In genomic region chr16:13041180-13041579, GRCh38 we compare ENCODE assay signal across 35 cellular contexts.
"Had no signal": no experiment of that assay in that cellular context is flagged by ENCODE, and none has a peak within 500 bp of the region (broad histone marks: within the 10 kb centered on the region; RNA-seq: fewer than 3 reads in every experiment).

No MANE protein-coding gene starts in this region.

- H3K4me3 Mint-ChIP-seq: activated CD4-positive, alpha-beta memory T cell treated with anti-CD3 and anti-CD28 coated beads for 36 hours; activated naive CD8-positive, alpha-beta T cell treated with anti-CD3 and anti-CD28 coated beads for 36 hours; activated T-helper 17 cell treated with anti-CD3 and anti-CD28 coated beads, Interleukin-2, amount 50 U/mL, for 72 hours; central memory CD8-positive, alpha-beta T cell had no signal

- H3K4me3 ChIP-seq: cardiac muscle cell, MG63, Peyer's patch had no signal

- DNase-seq: activated CD4-positive, alpha-beta memory T cell treated with anti-CD3 and anti-CD28 coated beads for 36 hours; activated CD4-positive, alpha-beta T cell treated with anti-CD3 and anti-CD28 coated beads for 4 hours; activated CD4-positive, alpha-beta T cell treated with anti-CD3 and anti-CD28 coated beads, Interleukin-2, amount 50 U/mL, for 1 hour; activated CD8-positive, alpha-beta memory T cell treated with anti-CD3 and anti-CD28 coated beads, Interleukin-2, amount 50 U/mL, for 4 hours; activated effector memory CD4-positive, alpha-beta T cell treated with anti-CD3 and anti-CD28 coated beads, Interleukin-2, amount 50 U/mL, for 16 hours; activated naive CD4-positive, alpha-beta T cell; activated naive CD4-positive, alpha-beta T cell treated with anti-CD3 and anti-CD28 coated beads, Interleukin-2, amount 50 U/mL, for 16 hours; activated naive CD8-positive, alpha-beta T cell treated with anti-CD3 and anti-CD28 coated beads for 36 hours; activated T-cell treated with anti-CD3 and anti-CD28 coated beads for 4 hours; activated T-cell treated with anti-CD3 and anti-CD28 coated beads, Interleukin-2, amount 50 U/mL, for 48 hours; amniotic stem cell; aorta; Karpas-422; MG63; NCI-H1048; NCI-H1436; NCI-H1694; NCI-H1930; NCI-H2081 treated with DMSO at 0.1 percent for 48 hours; NCI-H226; NCI-H446 treated with DMSO at 0.1 percent for 48 hours; NK-92 treated with Interleukin-12 subunit alpha and Interleukin-12 subunit beta, amount 100 ng/mL, for 24 hours; PC-3; Peyer's patch; SIG-M5; T-helper 1 cell; T-helper 2 cell; T-helper 9 cell had no signal

- H3K27me3 ChIP-seq: cardiac muscle cell, MG63, Peyer's patch had no signal

- H3K27me3 Mint-ChIP-seq: activated CD4-positive, alpha-beta memory T cell treated with anti-CD3 and anti-CD28 coated beads for 36 hours; activated naive CD8-positive, alpha-beta T cell treated with anti-CD3 and anti-CD28 coated beads for 36 hours; central memory CD8-positive, alpha-beta T cell had no signal

- H3K36me3 ChIP-seq: cardiac muscle cell, MG63, Peyer's patch had no signal

- H3K4me1 Mint-ChIP-seq: activated naive CD8-positive, alpha-beta T cell treated with anti-CD3 and anti-CD28 coated beads for 36 hours; activated T-helper 17 cell treated with anti-CD3 and anti-CD28 coated beads, Interleukin-2, amount 50 U/mL, for 72 hours; central memory CD8-positive, alpha-beta T cell had no signal

- H3K9me3 ChIP-seq: MG63 had no signal

- H3K27ac Mint-ChIP-seq: activated CD4-positive, alpha-beta memory T cell treated with anti-CD3 and anti-CD28 coated beads for 36 hours; activated naive CD8-positive, alpha-beta T cell treated with anti-CD3 and anti-CD28 coated beads for 36 hours; activated T-helper 17 cell treated with anti-CD3 and anti-CD28 coated beads, Interleukin-2, amount 50 U/mL, for 72 hours had no signal

- H3K4me1 ChIP-seq: Peyer's patch had no signal

- ATAC-seq: activated CD4-positive, CD25-positive, alpha-beta regulatory T cell treated with anti-CD3 and anti-CD28 coated beads, Interleukin-2, amount 50 U/mL, for 24 hours; activated T-helper 17 cell treated with anti-CD3 and anti-CD28 coated beads, Interleukin-2, amount 50 U/mL, for 72 hours; PC-3; Right ventricle myocardium inferior; SK-N-SH treated with all-trans-retinoic acid at 6 μM for 48 hours had no signal

- H3K36me3 Mint-ChIP-seq: activated CD4-positive, alpha-beta memory T cell treated with anti-CD3 and anti-CD28 coated beads for 36 hours; activated naive CD8-positive, alpha-beta T cell treated with anti-CD3 and anti-CD28 coated beads for 36 hours had no signal

- H3K27ac ChIP-seq: cardiac muscle cell, Peyer's patch, RWPE1 had no signal
